Comparison of ENCODE assay signal across 25 cellular contexts in the genomic region with DNA sequence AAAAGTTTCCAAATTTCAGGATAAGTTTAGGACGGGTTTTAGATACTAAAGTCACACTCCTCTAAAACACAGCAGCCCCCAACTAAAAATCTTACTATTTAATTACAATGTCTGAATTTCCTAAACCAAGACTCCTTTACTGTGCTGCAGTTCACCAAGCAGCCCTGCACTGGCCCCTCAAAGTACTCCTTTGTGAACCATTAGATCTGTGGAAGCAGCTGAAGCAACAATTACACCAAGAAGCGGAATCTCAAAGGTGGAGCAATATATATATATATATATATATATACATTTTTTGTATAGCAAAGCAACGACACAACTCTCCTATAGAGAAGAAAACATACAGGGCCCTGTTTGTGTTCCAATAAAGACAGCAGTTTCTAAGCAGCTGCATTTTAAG.
"Had no signal": no experiment of that assay in that cellular context is flagged by ENCODE, and none has a peak within 500 bp of the region (broad histone marks: within the 10 kb centered on the region; RNA-seq: fewer than 3 reads in every experiment).

No MANE protein-coding gene starts in this region.

- H3K4me1 ChIP-seq: right lobe of liver, thyroid gland had no signal

- FAIRE-seq: bronchial epithelial cell, kidney had no signal

- H3K9me3 ChIP-seq: gastroesophageal sphincter, lower lobe of right lung, right lobe of liver, thyroid gland, upper lobe of left lung, vagina had no signal

- DNase-seq: activated B cell treated with CpG ODN at 0.5 μM for 24 hours; activated CD4-positive, alpha-beta T cell treated with anti-CD3 and anti-CD28 coated beads, Interleukin-2, amount 50 U/mL, for 1 hour; activated CD8-positive, alpha-beta T cell treated with anti-CD3 and anti-CD28 coated beads for 36 hours; activated gamma-delta T cell treated with Interleukin-2 at 50 U/mL for 16 hours; activated naive CD4-positive, alpha-beta T cell treated with anti-CD3 and anti-CD28 coated beads, Interleukin-2, amount 50 U/mL, for 16 hours; activated T-cell treated with anti-CD3 and anti-CD28 coated beads, Interleukin-2, amount 50 U/mL, for 4 hours; cortex of kidney; effector memory CD8-positive, alpha-beta T cell; erythroblast; hypothalamus; immature natural killer cell; kidney; lower lobe of right lung; naive B cell; right lobe of liver; stimulated activated CD4-positive, alpha-beta T cell treated with anti-CD3 and anti-CD28 coated beads, Interleukin-4, amount 100 ng/mL, for 1 hour; stimulated activated naive CD8-positive, alpha-beta T cell treated with anti-CD3 and anti-CD28 coated beads, Interleukin-15, amount 100 ng/mL, for 72 hours; T-helper 1 cell; thyroid gland; upper lobe of left lung had no signal

- H3K4me3 Mint-ChIP-seq: activated B cell treated with CpG ODN at 0.5 μM for 24 hours; activated CD8-positive, alpha-beta T cell treated with anti-CD3 and anti-CD28 coated beads for 36 hours; activated T-cell treated with anti-CD3 and anti-CD28 coated beads, Interleukin-2, amount 50 U/mL, for 4 hours; activated T-helper 17 cell treated with anti-CD3 and anti-CD28 coated beads, Interleukin-2, amount 50 U/mL, for 72 hours; effector memory CD8-positive, alpha-beta T cell; immature natural killer cell; stimulated activated naive CD8-positive, alpha-beta T cell treated with anti-CD3 and anti-CD28 coated beads, Interleukin-15, amount 100 ng/mL, for 72 hours; T-helper 2 cell treated with Interferon-gamma antibody and Interleukin-4, amounts not matched to agents 5 μg/mL and 100 μg/mL, for 36 hours had no signal

- H3K27ac Mint-ChIP-seq: activated B cell treated with CpG ODN at 0.5 μM for 24 hours; activated CD8-positive, alpha-beta T cell treated with anti-CD3 and anti-CD28 coated beads for 36 hours; activated T-helper 17 cell treated with anti-CD3 and anti-CD28 coated beads, Interleukin-2, amount 50 U/mL, for 72 hours; effector memory CD8-positive, alpha-beta T cell; stimulated activated naive CD8-positive, alpha-beta T cell treated with anti-CD3 and anti-CD28 coated beads, Interleukin-15, amount 100 ng/mL, for 72 hours; T-helper 2 cell treated with Interferon-gamma antibody and Interleukin-4, amounts not matched to agents 5 μg/mL and 100 μg/mL, for 36 hours had no signal

- H3K27ac ChIP-seq: lower lobe of right lung, right lobe of liver, thyroid gland, upper lobe of left lung, vagina had no signal

- H3K27me3 ChIP-seq: gastroesophageal sphincter, right lobe of liver, thyroid gland, upper lobe of left lung, vagina had no signal

- H3K4me1 Mint-ChIP-seq: immature natural killer cell had no signal

- H3K27me3 Mint-ChIP-seq: activated B cell treated with CpG ODN at 0.5 μM for 24 hours; activated CD8-positive, alpha-beta T cell treated with anti-CD3 and anti-CD28 coated beads for 36 hours; activated T-helper 17 cell treated with anti-CD3 and anti-CD28 coated beads, Interleukin-2, amount 50 U/mL, for 72 hours; effector memory CD8-positive, alpha-beta T cell; naive B cell; stimulated activated naive CD8-positive, alpha-beta T cell treated with anti-CD3 and anti-CD28 coated beads, Interleukin-15, amount 100 ng/mL, for 72 hours had no signal

- H3K4me3 ChIP-seq: gastroesophageal sphincter, lower lobe of right lung, right lobe of liver, thyroid gland, upper lobe of left lung, vagina had no signal

- H3K36me3 ChIP-seq: thyroid gland, vagina had no signal

- H3K9me3 Mint-ChIP-seq: activated B cell treated with CpG ODN at 0.5 μM for 24 hours; activated CD8-positive, alpha-beta T cell treated with anti-CD3 and anti-CD28 coated beads for 36 hours; activated T-cell treated with anti-CD3 and anti-CD28 coated beads, Interleukin-2, amount 50 U/mL, for 4 hours; activated T-helper 17 cell treated with anti-CD3 and anti-CD28 coated beads, Interleukin-2, amount 50 U/mL, for 72 hours; effector memory CD8-positive, alpha-beta T cell; immature natural killer cell; naive B cell; stimulated activated naive CD8-positive, alpha-beta T cell treated with anti-CD3 and anti-CD28 coated beads, Interleukin-15, amount 100 ng/mL, for 72 hours; T-helper 2 cell treated with Interferon-gamma antibody and Interleukin-4, amounts not matched to agents 5 μg/mL and 100 μg/mL, for 36 hours had no signal

- ATAC-seq: activated CD8-positive, alpha-beta T cell treated with anti-CD3 and anti-CD28 coated beads for 36 hours; activated T-cell treated with anti-CD3 and anti-CD28 coated beads, Interleukin-2, amount 50 U/mL, for 4 hours; activated T-helper 17 cell treated with anti-CD3 and anti-CD28 coated beads, Interleukin-2, amount 50 U/mL, for 72 hours; effector memory CD8-positive, alpha-beta T cell; gastroesophageal sphincter; lower lobe of right lung; right lobe of liver; stimulated activated naive CD8-positive, alpha-beta T cell treated with anti-CD3 and anti-CD28 coated beads, Interleukin-15, amount 100 ng/mL, for 72 hours had no signal
